9 cellular contexts compared by ENCODE assay signal in the genomic region with DNA sequence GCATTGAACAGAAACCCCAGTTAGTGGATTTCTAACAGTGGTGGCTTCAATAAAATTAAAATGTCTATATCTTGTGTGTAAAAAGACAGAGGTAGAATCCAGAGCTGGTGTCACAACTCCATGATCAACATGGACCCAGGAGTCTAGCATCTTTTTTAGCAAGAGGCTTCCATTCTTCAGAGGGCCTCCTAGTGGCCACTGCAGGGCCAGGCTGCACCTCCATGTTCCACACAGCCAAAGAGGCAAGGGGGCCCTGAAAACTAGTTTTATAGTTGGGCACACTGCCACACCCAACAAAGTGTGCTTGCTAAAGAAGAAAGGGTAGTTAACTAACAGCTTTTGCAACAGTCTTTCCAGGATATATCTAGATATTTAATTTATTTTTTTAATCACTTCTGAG. TPM values are rescaled to one million over a fixed set of nuclear protein-coding genes. Genes with fewer than 3 reads are reported as not detected.
A peak's percentile ranks its signal among the peaks of the same experiment; 100 is the strongest.
DNase-seq lines count a peak whose midpoint lies in the region; ATAC-seq and TF ChIP-seq lines count a peak whose summit lies in the region.
"Had no signal": no experiment of that assay in that cellular context is flagged by ENCODE, and none has a peak within 500 bp of the region (broad histone marks: within the 10 kb centered on the region; RNA-seq: fewer than 3 reads in every experiment).

No MANE protein-coding gene starts in this region.

- TF ChIP-seq POLR2A in esophagus muscularis mucosa (IDR thresholded peaks at IDR 0.05; ENCODE audit: low read depth), result no peak

- no peak overlapping the region for H3K4me2 ChIP-seq in OCI-LY7 (ENCODE audit: low read length)

- POLR2A ChIA-PET in OCI-LY7 (lab: Charles Lee), result interaction anchor here (0.9 to 1.0 kb wide), 2 partner anchors 18 to 28 kb away, joined by 3 to 7 read pairs; no protein-coding TSS in a partner anchor

- peaks cover 3% of the 10 kb centered on the region; the same call in 1 of the 2 replicates for H3K36me3 ChIP-seq in OCI-LY7 (ENCODE audit: insufficient read depth, low read length)
- H3K36me3 ChIP-seq in esophagus muscularis mucosa, result peaks cover 0 to 4% (median 2%) of the 10 kb centered on the region in 4 donors
- no peaks in the 10 kb centered on the region for H3K36me3 ChIP-seq in upper lobe of right lung

- peak; percentile 72 for TF ChIP-seq CTCF in OCI-LY7 (conservative IDR thresholded peaks at IDR 0.05; ENCODE audit: low read length)
- peak in 2 of 3 experiments; percentile 8 to 32 for TF ChIP-seq CTCF in esophagus muscularis mucosa (IDR thresholded peaks at IDR 0.05)
- peak; percentile 46 for TF ChIP-seq CTCF in upper lobe of right lung (IDR thresholded peaks at IDR 0.05)

- peak; percentile 68 for ATAC-seq in upper lobe of right lung
- no peak for ATAC-seq in right cardiac atrium

- H3K4me1 ChIP-seq in OCI-LY7 (ENCODE audit: insufficient read depth, low read length, poor library complexity, severe bottlenecking) (no peaks in the 10 kb centered on the region), esophagus muscularis mucosa (peaks cover 0 to 5% (median 2%) of the 10 kb centered on the region in 4 donors), upper lobe of right lung (no peaks in the 10 kb centered on the region), right cardiac atrium (ENCODE audit: control insufficient read depth, insufficient read depth, low read length) (peaks cover 1% of the 10 kb centered on the region)

- CTCF ChIA-PET in OCI-LY7 (lab: Charles Lee; ENCODE audit: unreplicated experiment), result no interaction called here

- no peaks in the 10 kb centered on the region for H3K79me2 ChIP-seq in OCI-LY7 (ENCODE audit: insufficient read depth, low read depth, low read length)

- no peaks in the 10 kb centered on the region for H3K9me2 ChIP-seq in OCI-LY7 (ENCODE audit: insufficient read depth, low read length)

- no peaks in the 10 kb centered on the region for H3K27me3 ChIP-seq in esophagus muscularis mucosa
- no peaks in the 10 kb centered on the region for H3K27me3 ChIP-seq in upper lobe of right lung
- no peaks in the 10 kb centered on the region for H3K27me3 ChIP-seq in right cardiac atrium (ENCODE audit: control insufficient read depth, insufficient read depth)

- peak; percentile 24 for DNase-seq in stimulated activated CD4-positive, alpha-beta T cell treated with anti-CD3 and anti-CD28 coated beads, Interleukin-15, amount 100 ng/mL, for 24 hours
- DNase-seq in stimulated activated CD4-positive, alpha-beta T cell treated with anti-CD3 and anti-CD28 coated beads, Interleukin-4, amount 100 ng/mL, for 4 hours, result no peak
- DNase-seq in OCI-LY7 (ENCODE audit: low spot score), result peak; percentile 20
- DNase-seq in esophagus muscularis mucosa (ENCODE audit: extremely low spot score), result no peak
- DNase-seq in upper lobe of right lung, result no peak
- no peak for DNase-seq in KG1 (lab: John Stamatoyannopoulos, UW)
- no peak for DNase-seq in hypothalamus (lab: John Stamatoyannopoulos, UW)
- no peak for DNase-seq in right cardiac atrium

- TF ChIP-seq EP300 in esophagus muscularis mucosa (IDR thresholded peaks at IDR 0.05), result no peak

- H3K4me3 ChIP-seq in OCI-LY7 (ENCODE audit: low read depth, low read length, poor library complexity, severe bottlenecking), result no peak overlapping the region
- no peak overlapping the region for H3K4me3 ChIP-seq in esophagus muscularis mucosa
- H3K4me3 ChIP-seq in upper lobe of right lung, result no peak overlapping the region
- no peak overlapping the region for H3K4me3 ChIP-seq in right cardiac atrium (ENCODE audit: low read length)

- H2AFZ ChIP-seq in OCI-LY7 (ENCODE audit: low read length), result no peak overlapping the region

- peaks cover 3% of the 10 kb centered on the region; the same call in 1 of the 2 replicates for H3K9me3 ChIP-seq in OCI-LY7 (ENCODE audit: low read length)
- no peaks in the 10 kb centered on the region for H3K9me3 ChIP-seq in esophagus muscularis mucosa
- H3K9me3 ChIP-seq in upper lobe of right lung, result peaks cover 5% of the 10 kb centered on the region
- H3K9me3 ChIP-seq in right cardiac atrium (ENCODE audit: control insufficient read depth, low read length), result no peaks in the 10 kb centered on the region

- no peak overlapping the region for H3K27ac ChIP-seq in OCI-LY7 (ENCODE audit: low read depth, low read length, poor library complexity, severe bottlenecking)
- no peak overlapping the region for H3K27ac ChIP-seq in esophagus muscularis mucosa (replicated peaks in 1 of 4)
- H3K27ac ChIP-seq in upper lobe of right lung, result no peak overlapping the region
- H3K27ac ChIP-seq in right cardiac atrium (ENCODE audit: low read length), result no peak overlapping the region
- H3K27ac ChIP-seq: epithelial cell of prostate had no signal

- intact Hi-C loops in OCI-LY7 (cut with micrococcal nuclease; ENCODE audit: unreplicated experiment) (no loop called here), esophagus muscularis mucosa (cut with DNase I) (no loop called here), upper lobe of right lung (cut with DNase I) (no loop called here), right cardiac atrium (cut with DNase I) (no loop called here)

- no peaks in the 10 kb centered on the region for H4K20me1 ChIP-seq in OCI-LY7 (ENCODE audit: insufficient read depth, low read length)

- BruUV-seq in OCI-LY7 (replicated peaks; lab: Mats Ljungman, UMichigan), result no TSS peak

RNA-seq across cellular contexts. Expression of a gene that starts 12.9 kb away (rescaled TPM):
- 12.8 and 14.6 TPM in 2 replicates for total RNA-seq in OCI-LY7 (2014; rRNA removed; shearing (Covaris generic))
- total RNA-seq in OCI-LY7 (2022) (7.9 and 13.5 TPM in 2 replicates), esophagus muscularis mucosa (10 to 100 TPM in 3 of 4 donors, 1 to 10 TPM in 1; 9.0 to 19.6 (median 11.6) TPM), upper lobe of right lung (25.3 TPM), right cardiac atrium (1 to 10 TPM; 4.6 to 6.5 (median 5.0) TPM)
- 6.9 TPM for polyA plus RNA-seq in right cardiac atrium

Comparison
In these comparisons a context has a peak if more than half of its experiments do, and no peak if none do; other contexts are left out.
1. DNase-seq: peak in stimulated activated CD4-positive, alpha-beta T cell treated with anti-CD3 and anti-CD28 coated beads, Interleukin-15, amount 100 ng/mL, for 24 hours (single experiment) and OCI-LY7 (single experiment); none in stimulated activated CD4-positive, alpha-beta T cell treated with anti-CD3 and anti-CD28 coated beads, Interleukin-4, amount 100 ng/mL, for 4 hours (0 of 2), esophagus muscularis mucosa (single experiment), upper lobe of right lung (single experiment), KG1 (single experiment), hypothalamus (0 of 51) and right cardiac atrium (0 of 3).
2. CTCF ChIP-seq: peak in every context shown above with its lines; median percentile 72 in OCI-LY7; 46 in upper lobe of right lung; 20 in esophagus muscularis mucosa.